ENCODE assay signal across 22 cellular contexts in the genomic region with DNA sequence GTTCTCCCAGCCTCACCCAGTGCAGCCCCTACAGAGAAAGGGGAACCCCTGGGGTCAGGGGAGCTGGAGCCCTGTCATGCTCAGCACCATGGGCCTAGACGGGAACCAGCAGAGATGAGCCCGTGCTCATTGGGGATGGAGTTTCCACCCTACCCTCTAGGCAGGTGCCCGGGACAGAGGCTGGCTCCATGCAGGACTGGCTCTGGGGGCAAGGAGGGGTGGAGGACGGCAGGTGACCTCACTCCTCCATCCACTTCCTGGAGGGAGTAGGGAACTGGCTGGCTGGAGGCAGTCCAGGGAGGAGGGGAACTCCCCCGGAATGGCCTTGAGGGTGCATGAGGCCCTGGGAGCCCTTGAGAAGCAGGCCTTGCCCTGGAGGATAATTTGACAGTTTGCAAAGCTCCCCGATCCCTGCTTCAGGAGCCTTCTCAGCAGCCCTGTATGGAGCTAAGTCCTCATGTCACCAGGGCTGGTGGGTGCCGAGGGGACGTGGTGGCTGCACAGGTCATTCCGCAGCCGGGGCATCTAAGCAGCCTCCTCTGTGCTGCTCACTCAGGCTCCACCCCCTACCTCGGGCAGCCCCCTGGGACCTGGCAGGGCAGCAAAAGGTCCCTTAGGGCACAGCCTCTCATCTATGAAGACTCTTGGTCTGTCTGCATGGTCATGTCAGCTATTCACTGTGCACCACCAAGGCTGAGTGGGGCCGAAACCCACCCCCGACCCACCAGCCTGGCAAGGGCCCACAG. TPM values are rescaled to one million over a fixed set of nuclear protein-coding genes. Genes with fewer than 3 reads are reported as not detected.
DNase-seq lines count a peak whose midpoint lies in the region; ATAC-seq, FAIRE-seq and TF ChIP-seq lines count a peak whose summit lies in the region.
"Had no signal": no experiment of that assay in that cellular context is flagged by ENCODE, and none has a peak within 500 bp of the region (broad histone marks: within the 10 kb centered on the region; RNA-seq: fewer than 3 reads in every experiment).

No MANE protein-coding gene starts in this region.

- ATAC-seq in HepG2: peak; percentile 2; the same call in 1 of the 3 replicates
- ATAC-seq in right lobe of liver: no peak
- peak; percentile 26 for ATAC-seq in GM12878
- no peak for ATAC-seq in memory B cell (ENCODE audit: low read depth)
- ATAC-seq in stimulated activated naive CD8-positive, alpha-beta T cell treated with anti-CD3 and anti-CD28 coated beads, Interleukin-15, Interleukin-2, amounts not matched to agents 100 U/mL and 50 U/mL, for 24 hours: no peak
- ATAC-seq in GM18861 (IDR thresholded peaks at IDR 0.05; ENCODE audit: unreplicated experiment): no peak
- ATAC-seq: activated T-cell treated with anti-CD3 and anti-CD28 coated beads, Interleukin-2, amount 50 U/mL, for 4 hours had no signal

- no peaks in the 10 kb centered on the region for H3K9me3 ChIP-seq in HepG2 (ENCODE audit: low read length)
- no peaks in the 10 kb centered on the region for H3K9me3 ChIP-seq in right lobe of liver
- H3K9me3 ChIP-seq in GM12878 (replicated peaks; ENCODE audit: control insufficient read depth, insufficient read depth, low read length): no peaks in the 10 kb centered on the region
- H3K9me3 ChIP-seq: SK-N-SH had no signal

- FAIRE-seq in HepG2 (lab: Jason Lieb, UNC): no peak
- FAIRE-seq in GM12878 (lab: Jason Lieb, UNC): no peak
- FAIRE-seq: urothelium cell line had no signal

- no peaks in the 10 kb centered on the region for H3K9me3 Mint-ChIP-seq in memory B cell
- H3K9me3 Mint-ChIP-seq: activated CD4-positive, alpha-beta T cell treated with anti-CD3 and anti-CD28 coated beads, Interleukin-2, amount 10 ng/mL, durations not matched to agents 7 days and 5 days; activated T-cell treated with anti-CD3 and anti-CD28 coated beads, Interleukin-2, amount 50 U/mL, for 4 hours; IgD-negative memory B cell had no signal

- peaks cover 14% of the 10 kb centered on the region for H3K4me1 Mint-ChIP-seq in memory B cell

- 35% methylated on average over 8 of the region's 13 CpGs for WGBS in HepG2 (ENCODE audit: low lambda C conversion rate)
- WGBS in right lobe of liver (ENCODE audit: insufficient coverage, low coverage, low lambda C conversion rate, missing lambda C conversion rate): 81% methylated on average over 3 of the region's 13 CpGs
- WGBS in GM12878 (ENCODE audit: insufficient coverage, insufficient replicate concordance, low lambda C conversion rate, missing lambda C conversion rate): 24% methylated on average over 13 of the region's 13 CpGs
- no CpG with 5 or more reads among the region's 13 CpGs for WGBS in mesendoderm (ENCODE audit: extremely low coverage, insufficient coverage, low lambda C conversion rate)

- SMC1A ChIA-PET in GM12878 (lab: Charles Lee; ENCODE audit: uncharacterized antibody, unreplicated experiment): interaction anchor here (0.6 to 2.9 kb wide), 3 partner anchors 14 to 95 kb away, joined by 3 to 10 read pairs (median 4); no protein-coding TSS in a partner anchor

- TF ChIP-seq POLR2A in HepG2 (IDR thresholded peaks at IDR 0.05; ENCODE audit: insufficient read depth in 1 of 2, low read depth in 2 of 2, low read length in 2 of 2): no peak
- TF ChIP-seq POLR2A in right lobe of liver (IDR thresholded peaks at IDR 0.05): no peak
- no peak for TF ChIP-seq POLR2A in GM12878 (IDR thresholded peaks at IDR 0.05; ENCODE audit: low read depth, low read length)

- no peak overlapping the region for H2AK5ac ChIP-seq in mesendoderm (ENCODE audit: low read length)

- H3K23ac ChIP-seq in mesendoderm (ENCODE audit: low read length): no peak overlapping the region

- H3K27ac ChIP-seq in HepG2 (ENCODE audit: extremely low read length, insufficient read depth, low read length) (no peak overlapping the region), right lobe of liver (no peak overlapping the region), GM12878 (ENCODE audit: control insufficient read depth, insufficient read depth) (peak overlapping the region; percentile 39), mesendoderm (ENCODE audit: low read depth, low read length) (no peak overlapping the region)

- no peak overlapping the region for H4K5ac ChIP-seq in mesendoderm (ENCODE audit: low read length)

- intact Hi-C loops in HepG2 (cut with micrococcal nuclease; ENCODE audit: unreplicated experiment): no loop called here
- intact Hi-C loops in right lobe of liver (cut with DNase I): loop anchor here in 1 of 2 donors (10.0 kb wide), 1 partner anchor 348 kb away; no protein-coding TSS in a partner anchor
- intact Hi-C loops in GM12878 (cut with micrococcal nuclease; ENCODE audit: unreplicated experiment): no loop called here

- H4K20me1 ChIP-seq in HepG2 (ENCODE audit: insufficient read depth, low read length): no peaks in the 10 kb centered on the region
- H4K20me1 ChIP-seq in GM12878 (ENCODE audit: control insufficient read depth, insufficient read depth): no peaks in the 10 kb centered on the region

- H3K9ac ChIP-seq in HepG2 (ENCODE audit: insufficient read depth, low read depth, low read length): no peak overlapping the region
- no peak overlapping the region; the same call in 1 of the 2 replicates for H3K9ac ChIP-seq in GM12878 (ENCODE audit: control insufficient read depth, insufficient read depth, low read length)
- H3K9ac ChIP-seq in mesendoderm (ENCODE audit: low read length): no peak overlapping the region
- H3K9ac ChIP-seq: SK-N-SH had no signal

- peaks cover 2% of the 10 kb centered on the region for H3K27me3 Mint-ChIP-seq in memory B cell
- H3K27me3 Mint-ChIP-seq: activated naive CD8-positive, alpha-beta T cell; progenitor cell of endocrine pancreas had no signal

- RAD21 ChIA-PET in GM12878 (lab: Charles Lee; ENCODE audit: unreplicated experiment): no interaction called here

- H3K18ac ChIP-seq in mesendoderm (ENCODE audit: low read length): no peak overlapping the region

- CTCF ChIA-PET in HepG2 (lab: Yijun Ruan, JAX; ENCODE audit: low intra/inter-chr PET ratio, low total read pairs) (no interaction called here), GM12878 (lab: Yijun Ruan, JAX) (interaction anchor here (1.0 to 13.0 kb wide), 4 partner anchors 11 to 510 kb away, joined by 3 to 307 read pairs (median 12); no protein-coding TSS in a partner anchor)

- peak overlapping the region; percentile 17 for H3K4me3 Mint-ChIP-seq in memory B cell
- H3K4me3 Mint-ChIP-seq: activated CD4-positive, alpha-beta T cell treated with anti-CD3 and anti-CD28 coated beads, Interleukin-2, amount 10 ng/mL, durations not matched to agents 7 days and 5 days; activated naive CD8-positive, alpha-beta T cell; activated T-cell treated with anti-CD3 and anti-CD28 coated beads, Interleukin-2, amount 50 U/mL, for 4 hours had no signal

- H3K4me1 ChIP-seq in HepG2 (ENCODE audit: insufficient read depth, low read length): peaks cover 68% of the 10 kb centered on the region
- H3K4me1 ChIP-seq in right lobe of liver: peaks cover 0 to 42% (median 15%) of the 10 kb centered on the region in 4 donors
- H3K4me1 ChIP-seq in GM12878 (ENCODE audit: control insufficient read depth, insufficient read depth, low read length): peaks cover 37% of the 10 kb centered on the region
- H3K4me1 ChIP-seq in mesendoderm (ENCODE audit: control insufficient read depth, low read depth, low read length): no peaks in the 10 kb centered on the region

- H3K56ac ChIP-seq in mesendoderm (ENCODE audit: low read length): no peak overlapping the region

- H3K27ac Mint-ChIP-seq in memory B cell: no peak overlapping the region
- H3K27ac Mint-ChIP-seq: activated naive CD8-positive, alpha-beta T cell; progenitor cell of endocrine pancreas had no signal

- TF ChIP-seq CTCF in HepG2 (CRISPR knock-in tag; IDR thresholded peaks at IDR 0.05) (no peak), right lobe of liver (IDR thresholded peaks at IDR 0.05) (no peak), GM12878 (IDR thresholded peaks at IDR 0.05 in 2 of 3, conservative IDR thresholded peaks at IDR 0.05 in 1 of 3; ENCODE audit: control insufficient read depth in 2 of 3, extremely low read depth in 1 of 3, insufficient read depth in 1 of 3, low read depth in 3 of 3, low read length in 3 of 3) (no peak)

- BruUV-seq in HepG2 (replicated peaks; lab: Mats Ljungman, UMichigan) (no TSS peak), GM12878 (replicated peaks; lab: Mats Ljungman, UMichigan) (no TSS peak)

- H3K36me3 ChIP-seq in HepG2 (replicated peaks in 1 of 2; ENCODE audit: control insufficient read depth in 1 of 2, insufficient read depth in 2 of 2, low read length in 2 of 2): no peaks in the 10 kb centered on the region
- H3K36me3 ChIP-seq in right lobe of liver: no peaks in the 10 kb centered on the region
- H3K36me3 ChIP-seq in GM12878 (ENCODE audit: control insufficient read depth in 2 of 2, insufficient read depth in 2 of 2, low read length in 1 of 2): no peaks in the 10 kb centered on the region
- no peaks in the 10 kb centered on the region for H3K36me3 ChIP-seq in mesendoderm (ENCODE audit: control insufficient read depth, insufficient read depth, low read length)

- H3K27me3 ChIP-seq in HepG2 (ENCODE audit: control insufficient read depth in 1 of 2, insufficient read depth in 2 of 2, low read length in 2 of 2) (no peaks in the 10 kb centered on the region), right lobe of liver (no peaks in the 10 kb centered on the region), GM12878 (replicated peaks in 1 of 2; ENCODE audit: control insufficient read depth in 2 of 2, insufficient read depth in 2 of 2, low read length in 1 of 2) (no peaks in the 10 kb centered on the region), mesendoderm (ENCODE audit: insufficient read depth, low read length, poor library complexity) (no peaks in the 10 kb centered on the region)

- TF ChIP-seq EP300 in HepG2 (IDR thresholded peaks at IDR 0.05; ENCODE audit: low read depth in 2 of 2, low read length in 2 of 2) (no peak), HepG2 (CRISPR knock-in tag; IDR thresholded peaks at IDR 0.05; ENCODE audit: borderline replicate concordance) (no peak), GM12878 (IDR thresholded peaks at IDR 0.05; ENCODE audit: borderline replicate concordance in 1 of 2, control insufficient read depth in 1 of 2, low read depth in 2 of 2, low read length in 2 of 2) (no peak)

- H2BK15ac ChIP-seq in mesendoderm (replicated peaks; ENCODE audit: low read depth): no peak overlapping the region

- H3K4me3 ChIP-seq in HepG2 (replicated peaks in 1 of 3; ENCODE audit: insufficient read depth in 1 of 3, low read depth in 2 of 3, low read length in 3 of 3) (peak overlapping the region in 1 of 3 experiments; percentile 25; a peak in 1 of 6 replicates), right lobe of liver (no peak overlapping the region), GM12878 (no peak overlapping the region), mesendoderm (ENCODE audit: low read length) (no peak overlapping the region)

- H3K79me1 ChIP-seq in mesendoderm (ENCODE audit: low read length): no peaks in the 10 kb centered on the region

- H2AFZ ChIP-seq in HepG2 (ENCODE audit: low read length) (no peak overlapping the region), GM12878 (ENCODE audit: control insufficient read depth, low read depth, low read length) (peak overlapping the region; percentile 77)

- no peak overlapping the region for H2BK120ac ChIP-seq in mesendoderm (ENCODE audit: low read depth, low read length)

- DNase-seq in HepG2 (ENCODE audit: low spot score) (no peak), right lobe of liver (no peak), GM12878 (ENCODE audit: low read depth, low spot score) (no peak), memory B cell (ENCODE audit: low spot score in 2 of 2) (no peak), mesendoderm (no peak)
- DNase-seq in stimulated activated naive CD8-positive, alpha-beta T cell treated with anti-CD3 and anti-CD28 coated beads, Interleukin-15, Interleukin-2, amounts not matched to agents 100 U/mL and 50 U/mL, for 24 hours: no peak
- no peak for DNase-seq in activated naive CD4-positive, alpha-beta T cell (lab: John Stamatoyannopoulos, UW)
- DNase-seq: activated CD4-positive, alpha-beta T cell treated with anti-CD3 and anti-CD28 coated beads, Interleukin-2, amount 10 ng/mL, durations not matched to agents 7 days and 5 days; activated T-cell treated with anti-CD3 and anti-CD28 coated beads, Interleukin-2, amount 50 U/mL, for 4 hours; GDM1; NCI-H526 treated with DMSO at 0.1 percent for 48 hours; OCI-M1; SK-N-SH; stimulated activated CD4-positive, alpha-beta T cell treated with anti-CD3 and anti-CD28 coated beads, Interleukin-12 subunit alpha, Interleukin-12 subunit beta, amount 100 ng/mL, for 4 hours; stimulated activated naive CD4-positive, alpha-beta T cell treated with Interleukin-2 at 50 U/mL for 16 hours had no signal

- TF ChIP-seq RAD21 in HepG2 (CRISPR knock-in tag; IDR thresholded peaks at IDR 0.05): no peak
- TF ChIP-seq RAD21 in GM12878 (IDR thresholded peaks at IDR 0.05; ENCODE audit: insufficient read depth, low read depth, low read length): no peak

- POLR2A ChIA-PET in HepG2 (lab: Yijun Ruan, JAX): interaction anchor here (0.6 to 1.6 kb wide), 2 partner anchors 20 to 236 kb away, joined by 4 to 5 read pairs; no protein-coding TSS in a partner anchor
- POLR2A ChIA-PET in GM12878 (lab: Charles Lee): interaction anchor here (0.5 to 0.8 kb wide), 2 partner anchors 17 to 271 kb away, joined by 3 read pairs; no protein-coding TSS in a partner anchor

- H3K4ac ChIP-seq in mesendoderm (ENCODE audit: low read depth, low read length): no peak overlapping the region

- H4K8ac ChIP-seq in mesendoderm (ENCODE audit: low read depth, low read length): no peak overlapping the region

- peak overlapping the region; percentile 42 for H3K4me2 ChIP-seq in HepG2 (ENCODE audit: low read depth, low read length)
- H3K4me2 ChIP-seq in GM12878 (ENCODE audit: control insufficient read depth, insufficient read depth): peak overlapping the region; percentile 67
- no peak overlapping the region for H3K4me2 ChIP-seq in mesendoderm (ENCODE audit: low read length)
- H3K4me2 ChIP-seq: SK-N-SH had no signal

- no peak overlapping the region for H2BK5ac ChIP-seq in mesendoderm (ENCODE audit: low read length)

- no peaks in the 10 kb centered on the region for H3K79me2 ChIP-seq in HepG2 (ENCODE audit: insufficient read depth, low read length)
- no peaks in the 10 kb centered on the region for H3K79me2 ChIP-seq in GM12878 (ENCODE audit: control insufficient read depth, insufficient read depth, low read length)
- H3K79me2 ChIP-seq in mesendoderm (ENCODE audit: control insufficient read depth, insufficient read depth, low read length): no peaks in the 10 kb centered on the region

- in situ Hi-C loops in HepG2 (cut with HindIII; ENCODE audit: extremely low pct_ligation_motif_present, low pct_unique_long_range_greater_than_20kb) (loop anchor here (25.0 kb wide), 1 partner anchor 366 kb away; a partner anchor contains a TSS), GM12878 (cut with MboI) (no loop called here)

- H3K36me3 Mint-ChIP-seq in memory B cell: no peaks in the 10 kb centered on the region
- H3K36me3 Mint-ChIP-seq: activated naive CD8-positive, alpha-beta T cell; IgD-negative memory B cell had no signal

RNA-seq across cellular contexts. Expression of a gene that starts 2.1 kb away (rescaled TPM):
- total RNA-seq in HepG2 (2016; rRNA removed; fragmentation: Illumina TruSeq; extraction: Trizol): 0.74 and 1.2 TPM in 2 replicates
- total RNA-seq in HepG2 (2016; cell fraction: cytosol; rRNA removed; fragmentation: Illumina TruSeq; extraction: Trizol; ENCODE audit: low read depth): 0.20 and 0.53 TPM in 2 replicates
- total RNA-seq in HepG2 (2016; cell fraction: insoluble cytoplasmic fraction; rRNA removed; fragmentation: Illumina TruSeq; extraction: Trizol): 0.73 and 1.4 TPM in 2 replicates
- total RNA-seq in HepG2 (2016; cell fraction: membrane; rRNA removed; fragmentation: Illumina TruSeq; extraction: Trizol): 0.34 and 0.48 TPM in 2 replicates
- 0.62 and 0.63 TPM in 2 replicates for total RNA-seq in HepG2 (2016; cell fraction: nucleus; rRNA removed; fragmentation: Illumina TruSeq; extraction: Trizol)
- polyA plus RNA-seq in HepG2 (2011; rRNA removed): 0.16 and 0.48 TPM in 2 replicates
- polyA plus RNA-seq in HepG2 (2011; cell fraction: cytosol; rRNA removed): 0.41 and 0.48 TPM in 2 replicates
- 0.37 and 0.74 TPM in 2 replicates for polyA plus RNA-seq in HepG2 (2011; cell fraction: nucleus; rRNA removed)
- polyA plus RNA-seq in HepG2 (2012): 0.28 TPM in 1 of 2 replicates, not detected in the other
- polyA plus RNA-seq in HepG2 (2016; cell fraction: cytosol; fragmentation: Illumina TruSeq; extraction: Trizol; ENCODE audit: low read depth): 0.16 and 0.27 TPM in 2 replicates
- polyA plus RNA-seq in HepG2 (2016; cell fraction: insoluble cytoplasmic fraction; fragmentation: Illumina TruSeq; extraction: Trizol; ENCODE audit: low read depth): 0.81 and 0.88 TPM in 2 replicates
- 0.49 and 0.50 TPM in 2 replicates for polyA plus RNA-seq in HepG2 (2016; cell fraction: membrane; fragmentation: Illumina TruSeq; extraction: Trizol; ENCODE audit: low read depth)
- 1.3 and 1.5 TPM in 2 replicates for polyA plus RNA-seq in HepG2 (2016; cell fraction: nucleus; fragmentation: Illumina TruSeq; extraction: Trizol; ENCODE audit: insufficient read depth, low read depth)
- polyA minus RNA-seq in HepG2 (2011; rRNA and poly(A)+ RNA removed; ENCODE audit: low replicate concordance): not detected in 2 replicates
- polyA minus RNA-seq in HepG2 (2011; cell fraction: cytosol; rRNA and poly(A)+ RNA removed): not detected in 2 replicates
- not detected in 2 replicates for polyA minus RNA-seq in HepG2 (2011; cell fraction: nucleus; rRNA and poly(A)+ RNA removed)
- 1 to 10 TPM in 3 of 6 experiments, under 1 TPM in 3; 0.23 to 3.0 (median 1.4) TPM for total RNA-seq in right lobe of liver
- 2.2 and 2.9 TPM in 2 replicates for total RNA-seq in GM12878 (2013; cell fraction: nucleolus; rRNA removed)
- 0.85 and 0.98 TPM in 2 replicates for total RNA-seq in GM12878 (2014; rRNA removed)
- 0.09 and 0.31 TPM in 2 replicates for total RNA-seq in GM12878 (2014; rRNA removed; fragmentation: Illumina TruSeq; extraction: Trizol)
- 0.44 and 0.72 TPM in 2 replicates for total RNA-seq in GM12878 (2021)
- 0.16 TPM for polyA plus RNA-seq in GM12878 (2011; ENCODE audit: low read depth)
- polyA plus RNA-seq in GM12878 (2011; rRNA removed): 4.4 and 6.3 TPM in 2 replicates
- polyA plus RNA-seq in GM12878 (2011; cell fraction: cytosol; rRNA removed): 6.6 and 7.9 TPM in 2 replicates
- 7.3 and 12.0 TPM in 2 replicates for polyA plus RNA-seq in GM12878 (2011; cell fraction: nucleus; rRNA removed)
- 0.42 and 0.72 TPM in 2 replicates for polyA plus RNA-seq in GM12878 (2012)
- 0.10 TPM in 1 of 2 replicates, not detected in the other for polyA plus RNA-seq in GM12878 (2014; fragmentation: Illumina TruSeq; extraction: Trizol)
- under 1 TPM; 0.03 to 0.07 TPM for polyA plus RNA-seq in GM12878 (2014; fragmentation: Nextera tagmentation; extraction: Ambion mirVana)
- polyA plus RNA-seq in GM12878 (2014; rRNA removed): 0.39 and 0.51 TPM in 2 replicates
- under 1 TPM; 0.55 to 0.79 TPM for polyA plus RNA-seq in GM12878 (2016; fragmentation: Nextera tagmentation; extraction: Ambion mirVana)
- 1.9 and 2.2 TPM in 2 replicates for polyA minus RNA-seq in GM12878 (2011; rRNA and poly(A)+ RNA removed)
- polyA minus RNA-seq in GM12878 (2011; cell fraction: cytosol; rRNA and poly(A)+ RNA removed): 0.52 and 1.2 TPM in 2 replicates
- polyA minus RNA-seq in GM12878 (2011; cell fraction: nucleus; rRNA and poly(A)+ RNA removed): 0.96 and 1.3 TPM in 2 replicates
- polyA plus RNA-seq in mesendoderm (2013, experiment 1 of 2): not detected
- 0.03 TPM for polyA plus RNA-seq in mesendoderm (2013, experiment 2 of 2)
- total RNA-seq: myocyte had no signal
- polyA plus RNA-seq: AG04450, IgD-negative memory B cell had no signal

RNA-seq across cellular contexts. Expression of a gene that starts 33.5 kb away (rescaled TPM):
- total RNA-seq in HepG2 (2016; rRNA removed; fragmentation: Illumina TruSeq; extraction: Trizol): 8.0 and 9.5 TPM in 2 replicates
- total RNA-seq in HepG2 (2016; cell fraction: cytosol; rRNA removed; fragmentation: Illumina TruSeq; extraction: Trizol; ENCODE audit: low read depth): 2.9 and 3.5 TPM in 2 replicates
- total RNA-seq in HepG2 (2016; cell fraction: insoluble cytoplasmic fraction; rRNA removed; fragmentation: Illumina TruSeq; extraction: Trizol): 8.1 and 9.8 TPM in 2 replicates
- 6.9 and 8.7 TPM in 2 replicates for total RNA-seq in HepG2 (2016; cell fraction: membrane; rRNA removed; fragmentation: Illumina TruSeq; extraction: Trizol)
- 7.0 and 7.5 TPM in 2 replicates for total RNA-seq in HepG2 (2016; cell fraction: nucleus; rRNA removed; fragmentation: Illumina TruSeq; extraction: Trizol)
- 6.0 and 7.4 TPM in 2 replicates for polyA plus RNA-seq in HepG2 (2011; rRNA removed)
- polyA plus RNA-seq in HepG2 (2011; cell fraction: cytosol; rRNA removed): 3.4 and 7.0 TPM in 2 replicates
- polyA plus RNA-seq in HepG2 (2011; cell fraction: nucleus; rRNA removed): 11.9 and 13.3 TPM in 2 replicates
- polyA plus RNA-seq in HepG2 (2012): 4.7 and 5.3 TPM in 2 replicates
- 3.1 and 4.1 TPM in 2 replicates for polyA plus RNA-seq in HepG2 (2016; cell fraction: cytosol; fragmentation: Illumina TruSeq; extraction: Trizol; ENCODE audit: low read depth)
- polyA plus RNA-seq in HepG2 (2016; cell fraction: insoluble cytoplasmic fraction; fragmentation: Illumina TruSeq; extraction: Trizol; ENCODE audit: low read depth): 9.9 and 12.2 TPM in 2 replicates
- 6.1 and 8.5 TPM in 2 replicates for polyA plus RNA-seq in HepG2 (2016; cell fraction: membrane; fragmentation: Illumina TruSeq; extraction: Trizol; ENCODE audit: low read depth)
- 12.7 and 13.7 TPM in 2 replicates for polyA plus RNA-seq in HepG2 (2016; cell fraction: nucleus; fragmentation: Illumina TruSeq; extraction: Trizol; ENCODE audit: insufficient read depth, low read depth)
- polyA minus RNA-seq in HepG2 (2011; rRNA and poly(A)+ RNA removed; ENCODE audit: low replicate concordance): 1.4 and 6.4 TPM in 2 replicates
- polyA minus RNA-seq in HepG2 (2011; cell fraction: cytosol; rRNA and poly(A)+ RNA removed): 3.0 and 4.0 TPM in 2 replicates
- polyA minus RNA-seq in HepG2 (2011; cell fraction: nucleus; rRNA and poly(A)+ RNA removed): 3.2 and 4.2 TPM in 2 replicates
- 10 to 100 TPM; 13.2 to 23.1 (median 16.9) TPM for total RNA-seq in right lobe of liver
- 85.2 and 91.3 TPM in 2 replicates for total RNA-seq in GM12878 (2013; cell fraction: nucleolus; rRNA removed)
- 46.2 and 46.8 TPM in 2 replicates for total RNA-seq in GM12878 (2014; rRNA removed)
- total RNA-seq in GM12878 (2014; rRNA removed; fragmentation: Illumina TruSeq; extraction: Trizol): 22.2 and 25.3 TPM in 2 replicates
- total RNA-seq in GM12878 (2021): 82.7 and 87.9 TPM in 2 replicates
- polyA plus RNA-seq in GM12878 (2011; ENCODE audit: low read depth): 16.0 TPM
- 13.3 and 28.5 TPM in 2 replicates for polyA plus RNA-seq in GM12878 (2011; rRNA removed)
- 39.3 and 54.4 TPM in 2 replicates for polyA plus RNA-seq in GM12878 (2011; cell fraction: cytosol; rRNA removed)
- 160 and 161 TPM in 2 replicates for polyA plus RNA-seq in GM12878 (2011; cell fraction: nucleus; rRNA removed)
- 47.3 and 50.2 TPM in 2 replicates for polyA plus RNA-seq in GM12878 (2012)
- 3.1 and 18.1 TPM in 2 replicates for polyA plus RNA-seq in GM12878 (2014; fragmentation: Illumina TruSeq; extraction: Trizol)
- polyA plus RNA-seq in GM12878 (2014; fragmentation: Nextera tagmentation; extraction: Ambion mirVana): 1 to 10 TPM in 1 of 2 experiments, under 1 TPM in 1; 0.76 to 3.8 TPM
- polyA plus RNA-seq in GM12878 (2014; rRNA removed): 79.3 and 83.3 TPM in 2 replicates
- 10 to 100 TPM; 76.2 to 87.1 TPM for polyA plus RNA-seq in GM12878 (2016; fragmentation: Nextera tagmentation; extraction: Ambion mirVana)
- 12.7 and 34.9 TPM in 2 replicates for polyA minus RNA-seq in GM12878 (2011; rRNA and poly(A)+ RNA removed)
- 26.1 and 28.5 TPM in 2 replicates for polyA minus RNA-seq in GM12878 (2011; cell fraction: cytosol; rRNA and poly(A)+ RNA removed)
- polyA minus RNA-seq in GM12878 (2011; cell fraction: nucleus; rRNA and poly(A)+ RNA removed): 22.6 and 34.3 TPM in 2 replicates
- polyA plus RNA-seq in mesendoderm (2013, experiment 1 of 2): 5.5 TPM
- polyA plus RNA-seq in mesendoderm (2013, experiment 2 of 2): 5.2 TPM

Comparison
In these comparisons a context has a peak if more than half of its experiments do, and no peak if none do; other contexts are left out.
1. ATAC-seq: peak in HepG2 (single experiment) and GM12878 (single experiment); none in right lobe of liver (0 of 4), memory B cell (single experiment), stimulated activated naive CD8-positive, alpha-beta T cell treated with anti-CD3 and anti-CD28 coated beads, Interleukin-15, Interleukin-2, amounts not matched to agents 100 U/mL and 50 U/mL, for 24 hours (single experiment) and GM18861 (single experiment).